8 cellular contexts compared by ENCODE assay signal in the genomic region with DNA sequence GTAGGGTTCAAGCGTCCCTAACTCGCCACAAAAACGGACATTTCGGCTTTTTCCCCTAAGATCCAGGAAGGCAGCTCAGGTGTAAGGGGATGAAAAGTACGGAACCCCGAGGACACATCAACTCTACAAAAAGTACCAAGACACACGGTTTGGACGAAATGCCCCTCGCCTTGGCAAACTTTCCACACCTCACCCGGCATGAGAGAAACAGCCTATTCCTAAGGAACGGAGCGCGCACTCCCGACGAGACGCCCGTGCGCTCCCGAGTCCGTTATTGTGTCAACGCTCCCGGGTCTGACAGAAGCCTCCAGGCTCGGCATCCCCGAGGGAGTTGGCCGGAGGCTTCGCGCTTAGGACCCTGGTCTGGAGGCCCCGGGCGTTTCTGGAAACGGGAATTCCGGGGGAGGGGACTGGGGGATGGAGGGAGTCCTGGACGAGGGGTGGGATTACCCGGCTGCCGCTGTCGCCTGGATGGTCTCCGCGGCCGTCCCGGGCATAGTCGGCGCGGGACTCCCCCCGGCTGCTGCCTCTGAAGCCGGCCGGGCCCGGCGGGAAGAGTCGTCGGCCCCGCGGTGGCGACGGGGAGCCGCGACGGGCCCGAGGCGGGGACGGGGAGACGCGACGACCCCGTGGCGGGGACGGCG. TPM values are rescaled to one million over a fixed set of nuclear protein-coding genes. Genes with fewer than 3 reads are reported as not detected.
DNase-seq lines count a peak whose midpoint lies in the region; ATAC-seq and TF ChIP-seq lines count a peak whose summit lies in the region.

No MANE protein-coding gene starts in this region.

- DNase-seq in NCI-H226 (peak; percentile 23), amniotic epithelial cell (ENCODE audit: low read depth) (peak; percentile 38), left cardiac atrium (peak; percentile 65), ovary (peak; percentile 33 to 67 (median 57))
- no peak for DNase-seq in effector CD4-positive, alpha-beta T cell
- DNase-seq in NK-92 treated with Interleukin-12 subunit alpha and Interleukin-12 subunit beta, amount 100 ng/mL, for 24 hours (lab: John Stamatoyannopoulos, UW): no peak

- H3K4me3 ChIP-seq in DOHH2 (ENCODE audit: low read length): peak overlapping the region; percentile 96
- H3K4me3 ChIP-seq in ovary: peak overlapping the region; percentile 71

- TF ChIP-seq CTCF in DOHH2 (IDR thresholded peaks at IDR 0.05; ENCODE audit: low read depth, low read length, poor library complexity, severe bottlenecking): no peak
- TF ChIP-seq CTCF in ovary (IDR thresholded peaks at IDR 0.05): no peak

- H3K27me3 ChIP-seq in DOHH2 (ENCODE audit: control insufficient read depth, low read length): no peaks in the 10 kb centered on the region
- H3K27me3 ChIP-seq in ovary: no peaks in the 10 kb centered on the region

- no peak for TF ChIP-seq POLR2A in ovary (IDR thresholded peaks at IDR 0.05)

- intact Hi-C loops in left cardiac atrium (cut with DNase I) (no loop called here), ovary (cut with DNase I) (no loop called here)

- H3K9me2 ChIP-seq in DOHH2 (replicated peaks; ENCODE audit: control insufficient read depth, low read length): no peaks in the 10 kb centered on the region

- peaks cover 79% of the 10 kb centered on the region for H3K4me1 ChIP-seq in DOHH2 (ENCODE audit: control insufficient read depth, low read length)
- H3K4me1 ChIP-seq in ovary (ENCODE audit: insufficient read depth): peaks cover 8% of the 10 kb centered on the region

- 0% methylated on average over 44 to 66 of the region's 66 CpGs for WGBS in ovary, 3 donors

- H3F3A ChIP-seq in DOHH2 (ENCODE audit: control insufficient read depth, insufficient read depth): peaks cover 37% of the 10 kb centered on the region

- H3K4me2 ChIP-seq in DOHH2 (ENCODE audit: low read length): peak overlapping the region; percentile 85

- H3K27ac ChIP-seq in DOHH2 (ENCODE audit: low read depth, low read length) (peak overlapping the region; percentile 81), ovary (peak overlapping the region; percentile 62 to 82)

- ATAC-seq in GM21717 (IDR thresholded peaks at IDR 0.05; ENCODE audit: unreplicated experiment): peak; percentile 9
- peak; percentile 4 to 16 for ATAC-seq in left cardiac atrium

- H3K9me3 ChIP-seq in DOHH2 (ENCODE audit: control insufficient read depth, insufficient read depth, low read length) (no peaks in the 10 kb centered on the region), ovary (no peaks in the 10 kb centered on the region)

- H3K79me2 ChIP-seq in DOHH2 (ENCODE audit: control insufficient read depth, low read length): peaks cover 59% of the 10 kb centered on the region

- no peak for TF ChIP-seq EP300 in ovary (IDR thresholded peaks at IDR 0.05)

- H3K36me3 ChIP-seq in DOHH2 (ENCODE audit: control insufficient read depth, low read length) (peaks cover 53% of the 10 kb centered on the region), ovary (no peaks in the 10 kb centered on the region)

- 0 out of 2 replicates have a peak, but pooled peaks cover 11% of the 10 kb centered on the region for H4K20me1 ChIP-seq in DOHH2 (ENCODE audit: control insufficient read depth, insufficient read depth, low read depth, low read length)

RNA-seq across cellular contexts. Expression of a gene that starts 0.8 kb away (rescaled TPM):
- total RNA-seq in left cardiac atrium (10 to 100 TPM in 1 of 2 donors, 1 to 10 TPM in 1; 9.8 to 10.0 TPM), ovary (10 to 100 TPM; 11.4 to 26.0 (median 19.9) TPM)
- polyA plus RNA-seq in ovary: 10 to 100 TPM in 1 of 2 donors, 1 to 10 TPM in 1; 8.3 to 17.4 TPM

RNA-seq across cellular contexts. Expression of a gene that starts 58.7 kb away (rescaled TPM):
- total RNA-seq in left cardiac atrium (10 to 100 TPM; 12.5 to 13.7 TPM), ovary (10 to 100 TPM; 11.7 to 34.9 (median 27.0) TPM)
- 10 to 100 TPM in 1 of 2 donors, 1 to 10 TPM in 1; 8.9 to 21.1 TPM for polyA plus RNA-seq in ovary

Comparison
In these comparisons a context has a peak if more than half of its experiments do, and no peak if none do; other contexts are left out.
1. DNase-seq: peak in NCI-H226 (single experiment), amniotic epithelial cell (single experiment), left cardiac atrium (single experiment) and ovary (5 of 5); none in effector CD4-positive, alpha-beta T cell (single experiment) and NK-92 treated with Interleukin-12 subunit alpha and Interleukin-12 subunit beta, amount 100 ng/mL, for 24 hours (single experiment).